In the genomic region with DNA sequence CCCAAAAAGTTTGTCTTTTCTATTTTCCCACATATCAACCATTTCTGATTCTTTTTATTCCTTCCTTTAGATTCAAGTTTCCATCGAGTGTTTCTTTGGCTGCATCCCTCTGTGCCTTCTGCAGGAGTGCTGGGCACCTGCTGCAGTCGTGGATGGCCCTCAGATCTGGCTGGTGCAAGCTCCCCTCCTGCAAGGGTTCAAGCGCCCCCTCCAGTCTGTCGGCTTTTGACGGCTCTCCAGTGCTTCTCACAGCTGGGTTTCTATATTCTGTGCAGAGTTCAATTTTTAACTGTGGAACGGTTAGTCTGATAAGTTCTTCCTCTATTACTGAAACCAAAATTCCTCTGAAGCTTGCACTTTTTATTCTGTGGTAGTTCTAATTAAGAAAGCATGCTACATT, we compare ENCODE assay signal across 10 cellular contexts.
DNase-seq lines count a peak whose midpoint lies in the region; ATAC-seq and TF ChIP-seq lines count a peak whose summit lies in the region.
"Had no signal": no experiment of that assay in that cellular context is flagged by ENCODE, and none has a peak within 500 bp of the region (broad histone marks: within the 10 kb centered on the region; RNA-seq: fewer than 3 reads in every experiment).

No MANE protein-coding gene starts in this region.

- peaks cover 9% of the 10 kb centered on the region for H3K27me3 Mint-ChIP-seq in glutamatergic neuron (ENCODE audit: unreplicated experiment)

- TF ChIP-seq CTCF in A673 (conservative IDR thresholded peaks at IDR 0.05; ENCODE audit: low read depth, low read length), result 0 out of 2 replicates have a peak, but pooled peaks have one; percentile 10
- 0 out of 2 replicates have a peak, but pooled peaks have one; percentile 8 for TF ChIP-seq CTCF in GM12875 (IDR thresholded peaks at IDR 0.05; ENCODE audit: borderline replicate concordance, insufficient read depth, low read depth, low read length)
- TF ChIP-seq CTCF in glutamatergic neuron (IDR thresholded peaks at IDR 0.05; ENCODE audit: partially characterized antibody, unreplicated experiment), result no peak

- no peak overlapping the region for H3K27ac ChIP-seq in A673 (ENCODE audit: low read depth, low read length, poor library complexity, severe bottlenecking)

- no peak for DNase-seq in A673 (ENCODE audit: low spot score)
- peak; percentile 34 for DNase-seq in activated CD4-positive, alpha-beta T cell treated with anti-CD3 and anti-CD28 coated beads, Interleukin-2, amount 50 U/mL, for 1 hour
- DNase-seq in glutamatergic neuron, result peak; percentile 31
- DNase-seq in GM19238 (ENCODE audit: insufficient read length, low spot score), result no peak
- no peak for DNase-seq in HPDE6-E6E7 (ENCODE audit: extremely low spot score)
- DNase-seq: BE2C, NCI-H1092 treated with DMSO at 0.1 percent for 48 hours had no signal

- H3K27me3 ChIP-seq in A673 (replicated peaks; ENCODE audit: insufficient read depth, low read depth, low read length, poor library complexity), result no peaks in the 10 kb centered on the region
- H3K27me3 ChIP-seq: BE2C had no signal

- H3K9me3 ChIP-seq in A673 (ENCODE audit: low read depth, low read length, poor library complexity, severe bottlenecking), result peaks cover 7% of the 10 kb centered on the region
- H3K9me3 ChIP-seq: BE2C had no signal

- BruUV-seq in A673 (replicated peaks; lab: Mats Ljungman, UMichigan), result no TSS peak

- POLR2A ChIA-PET in A673 (lab: Charles Lee; ENCODE audit: low non-redundant PET), result no interaction called here

- H3K4me3 ChIP-seq in A673 (ENCODE audit: low read depth, low read length, poor library complexity, severe bottlenecking) (no peak overlapping the region), GM12875 (ENCODE audit: low read depth, low read length) (no peak overlapping the region)

- intact Hi-C loops in A673 (cut with micrococcal nuclease; ENCODE audit: unreplicated experiment), result no loop called here

- CTCF ChIA-PET in A673 (lab: Charles Lee), result no interaction called here

- H3K36me3 Mint-ChIP-seq in glutamatergic neuron (ENCODE audit: unreplicated experiment), result peaks cover 17% of the 10 kb centered on the region

- no peak overlapping the region for H3K27ac Mint-ChIP-seq in glutamatergic neuron (ENCODE audit: unreplicated experiment)

- H3K4me3 Mint-ChIP-seq in glutamatergic neuron (ENCODE audit: unreplicated experiment), result no peak overlapping the region

- peaks cover 8% of the 10 kb centered on the region for H3K9me3 Mint-ChIP-seq in glutamatergic neuron (ENCODE audit: unreplicated experiment)

- H3K36me3 ChIP-seq in A673 (ENCODE audit: insufficient read depth, low read length, poor library complexity, severe bottlenecking), result peaks cover 3% of the 10 kb centered on the region
- H3K36me3 ChIP-seq: BE2C had no signal

- ATAC-seq in GM21529 (IDR thresholded peaks at IDR 0.05; ENCODE audit: unreplicated experiment) (no peak), GM19397 (IDR thresholded peaks at IDR 0.05; ENCODE audit: unreplicated experiment) (no peak)

- no peaks in the 10 kb centered on the region for H3K4me1 Mint-ChIP-seq in glutamatergic neuron (ENCODE audit: low read depth, unreplicated experiment)

- H3K4me1 ChIP-seq in A673 (ENCODE audit: insufficient read depth, low read length, poor library complexity, severe bottlenecking), result no peaks in the 10 kb centered on the region
- H3K4me1 ChIP-seq: BE2C had no signal

Comparison
In these comparisons a context has a peak if more than half of its experiments do, and no peak if none do; other contexts are left out.
1. DNase-seq: peak in activated CD4-positive, alpha-beta T cell treated with anti-CD3 and anti-CD28 coated beads, Interleukin-2, amount 50 U/mL, for 1 hour (single experiment) and glutamatergic neuron (single experiment); none in A673 (single experiment), GM19238 (single experiment) and HPDE6-E6E7 (single experiment).